8 cellular contexts compared by ENCODE assay signal in genomic region chr13:40813662-40814454, GRCh38. TPM values are rescaled to one million over a fixed set of nuclear protein-coding genes. Genes with fewer than 3 reads are reported as not detected.
DNase-seq lines count a peak whose midpoint lies in the region; ATAC-seq and TF ChIP-seq lines count a peak whose summit lies in the region.

No MANE protein-coding gene starts in this region.

- CTCF ChIA-PET in CD4-positive, alpha-beta T cell (lab: Charles Lee), result interaction anchor here (0.9 kb wide), 1 partner anchor 744 kb away, joined by 3 read pairs; no protein-coding TSS in a partner anchor

- H3K9me3 ChIP-seq in CD4-positive, alpha-beta T cell (ENCODE audit: control insufficient read depth, low read length), result peaks cover 10% of the 10 kb centered on the region
- no peaks in the 10 kb centered on the region for H3K9me3 ChIP-seq in testis

- peaks cover 5% of the 10 kb centered on the region for H3K9me3 Mint-ChIP-seq in CD4-positive, alpha-beta T cell
- H3K9me3 Mint-ChIP-seq in activated naive CD8-positive, alpha-beta T cell treated with anti-CD3 and anti-CD28 coated beads for 36 hours, result peaks cover 16% of the 10 kb centered on the region

- POLR2A ChIA-PET in CD4-positive, alpha-beta T cell (lab: Charles Lee), result no interaction called here

- peak; percentile 34 for TF ChIP-seq CTCF in CD4-positive, alpha-beta T cell (IDR thresholded peaks at IDR 0.05)
- TF ChIP-seq CTCF in fibroblast of mammary gland (conservative IDR thresholded peaks at IDR 0.05; ENCODE audit: control insufficient read depth, insufficient read depth, low read depth, low read length) (peak; percentile 57), testis (IDR thresholded peaks at IDR 0.05) (peak in 2 of 3 experiments; percentile 14 to 15)

- H3K36me3 ChIP-seq in testis (ENCODE audit: low read depth, missing control alignments), result no peaks in the 10 kb centered on the region

- H3K27me3 ChIP-seq in CD4-positive, alpha-beta T cell (ENCODE audit: control insufficient read depth, insufficient read depth, low read length), result no peaks in the 10 kb centered on the region
- no peaks in the 10 kb centered on the region for H3K27me3 ChIP-seq in testis

- TF ChIP-seq POLR2A in testis (IDR thresholded peaks at IDR 0.05), result no peak
- no peak for TF ChIP-seq POLR2A in GM18505 (IDR thresholded peaks at IDR 0.05; ENCODE audit: borderline replicate concordance, extremely low read depth, insufficient read depth, insufficient read length)

- WGBS in testis, 2 donors, result 72 to 89% methylated on average over 3 to 7 of the region's 7 CpGs

- H3K36me3 Mint-ChIP-seq in CD4-positive, alpha-beta T cell (ENCODE audit: low read depth), result peaks cover 78% of the 10 kb centered on the region
- peaks cover 46% of the 10 kb centered on the region for H3K36me3 Mint-ChIP-seq in activated naive CD8-positive, alpha-beta T cell treated with anti-CD3 and anti-CD28 coated beads for 36 hours

- H3K4me1 Mint-ChIP-seq in CD4-positive, alpha-beta T cell (ENCODE audit: low read depth), result no peaks in the 10 kb centered on the region
- no peaks in the 10 kb centered on the region for H3K4me1 Mint-ChIP-seq in activated naive CD8-positive, alpha-beta T cell treated with anti-CD3 and anti-CD28 coated beads for 36 hours

- DNase-seq in CD4-positive, alpha-beta T cell, result no peak
- peak; percentile 42 for DNase-seq in OCI-M1 (lab: John Stamatoyannopoulos, UW)
- peak; percentile 37 for DNase-seq in fibroblast of mammary gland (ENCODE audit: low read depth)
- no peak for DNase-seq in testis
- DNase-seq in activated naive CD8-positive, alpha-beta T cell treated with anti-CD3 and anti-CD28 coated beads for 36 hours, result no peak
- no peak for DNase-seq in DMS79 (lab: John Stamatoyannopoulos, UW)

- H3K4me3 Mint-ChIP-seq in CD4-positive, alpha-beta T cell, result no peak overlapping the region
- no peak overlapping the region for H3K4me3 Mint-ChIP-seq in activated naive CD8-positive, alpha-beta T cell treated with anti-CD3 and anti-CD28 coated beads for 36 hours

- no peak overlapping the region for H3K27ac ChIP-seq in CD4-positive, alpha-beta T cell (ENCODE audit: low read depth, low read length)
- H3K27ac ChIP-seq in testis, result no peak overlapping the region

- no peak overlapping the region for H3K27ac Mint-ChIP-seq in CD4-positive, alpha-beta T cell
- no peak overlapping the region for H3K27ac Mint-ChIP-seq in activated naive CD8-positive, alpha-beta T cell treated with anti-CD3 and anti-CD28 coated beads for 36 hours

- ATAC-seq in CD4-positive, alpha-beta T cell (ENCODE audit: poor library complexity), result no peak
- peak; percentile 61 for ATAC-seq in GM21447 (IDR thresholded peaks at IDR 0.05; ENCODE audit: unreplicated experiment)
- ATAC-seq in GM18505 (IDR thresholded peaks at IDR 0.05; ENCODE audit: unreplicated experiment), result no peak

- H3K27me3 Mint-ChIP-seq in CD4-positive, alpha-beta T cell, result no peaks in the 10 kb centered on the region
- no peaks in the 10 kb centered on the region for H3K27me3 Mint-ChIP-seq in activated naive CD8-positive, alpha-beta T cell treated with anti-CD3 and anti-CD28 coated beads for 36 hours

- H3K4me3 ChIP-seq in fibroblast of mammary gland (ENCODE audit: control insufficient read depth, low read depth, low read length) (no peak overlapping the region), testis (no peak overlapping the region)

- intact Hi-C loops in CD4-positive, alpha-beta T cell (cut with DNase I, micrococcal nuclease), result no loop called here
- intact Hi-C loops in testis (cut with DNase I; ENCODE audit: low total_unique reads), result no loop called here

- H3K4me1 ChIP-seq in testis, result no peaks in the 10 kb centered on the region

RNA-seq across cellular contexts. Expression of gene SLC25A15, which starts 24.4 kb away (rescaled TPM):
- 1 to 10 TPM; 2.1 to 2.2 TPM for total RNA-seq in CD4-positive, alpha-beta T cell
- total RNA-seq in testis, result 10 to 100 TPM; 35.7 to 42.1 TPM
- polyA plus RNA-seq in testis (ENCODE audit: insufficient read depth, low read depth, low replicate concordance), result 22.1 TPM
- 10 to 100 TPM; 27.7 to 28.4 TPM for total RNA-seq in activated naive CD8-positive, alpha-beta T cell treated with anti-CD3 and anti-CD28 coated beads for 36 hours

RNA-seq across cellular contexts. Expression of gene MRPS31, which starts 42.9 kb away (rescaled TPM):
- 1 to 10 TPM; 8.3 to 9.5 TPM for total RNA-seq in CD4-positive, alpha-beta T cell
- 10 to 100 TPM; 27.7 to 31.0 TPM for total RNA-seq in testis
- polyA plus RNA-seq in testis (ENCODE audit: insufficient read depth, low read depth, low replicate concordance), result 22.3 TPM
- total RNA-seq in activated naive CD8-positive, alpha-beta T cell treated with anti-CD3 and anti-CD28 coated beads for 36 hours, result 10 to 100 TPM; 40.9 to 43.8 TPM

Comparison
In these comparisons a context has a peak if more than half of its experiments do, and no peak if none do; other contexts are left out.
1. DNase-seq: peak in OCI-M1 (single experiment) and fibroblast of mammary gland (single experiment); none in CD4-positive, alpha-beta T cell (0 of 10), testis (single experiment), activated naive CD8-positive, alpha-beta T cell treated with anti-CD3 and anti-CD28 coated beads for 36 hours (single experiment) and DMS79 (single experiment).
2. RNA of gene SLC25A15, which starts 24.4 kb away (total RNA-seq): 35.7 to 42.1 TPM in testis and 27.7 to 28.4 TPM in activated naive CD8-positive, alpha-beta T cell treated with anti-CD3 and anti-CD28 coated beads for 36 hours; 2.1 to 2.2 TPM in CD4-positive, alpha-beta T cell; every median in the first group is over 4 times any median in the second.
3. Peak in every context shown above with its lines, with median percentiles within 50 percentile points of each other: CTCF ChIP-seq.